ENCODE assay signal across 12 cellular contexts in the genomic region with DNA sequence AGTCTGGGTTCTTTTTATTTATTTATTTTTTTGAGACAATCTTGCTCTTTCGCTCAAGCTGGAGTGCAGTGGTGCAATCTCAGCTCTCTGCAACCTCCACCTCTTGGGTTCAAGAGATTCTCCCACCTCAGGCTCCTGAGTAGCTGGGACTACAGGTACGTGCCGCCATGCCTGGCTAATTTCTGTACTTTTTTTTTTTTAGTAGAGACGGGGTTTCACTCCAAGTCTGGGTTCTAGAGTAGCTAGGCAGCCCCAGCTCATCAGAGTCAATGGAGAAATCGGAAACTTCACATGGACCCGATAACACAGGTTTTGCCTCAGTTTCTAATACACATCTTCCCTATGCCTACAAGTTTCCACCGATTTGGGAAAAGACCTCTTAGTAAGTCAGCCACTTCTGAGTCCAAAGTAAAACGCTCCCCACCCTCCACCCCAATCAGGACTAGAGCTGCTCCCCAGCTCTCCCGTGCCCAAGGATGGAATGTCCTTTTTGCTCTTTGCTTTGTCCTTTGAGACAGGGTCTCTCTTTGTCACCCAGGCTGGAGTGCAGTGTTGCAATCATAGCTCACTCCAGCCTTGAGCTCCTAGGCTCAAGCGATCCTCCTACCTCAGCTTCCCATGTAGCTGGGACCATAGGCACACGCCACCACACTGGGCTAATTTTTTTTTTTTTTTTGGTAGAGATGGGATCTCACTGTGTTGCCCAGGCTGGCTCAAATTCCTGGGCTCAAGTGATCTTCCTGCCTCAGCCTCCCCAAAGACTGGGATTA. TPM values are rescaled to one million over a fixed set of nuclear protein-coding genes. Genes with fewer than 3 reads are reported as not detected.
DNase-seq lines count a peak whose midpoint lies in the region; ATAC-seq and TF ChIP-seq lines count a peak whose summit lies in the region.
"Had no signal": no experiment of that assay in that cellular context is flagged by ENCODE, and none has a peak within 500 bp of the region (broad histone marks: within the 10 kb centered on the region; RNA-seq: fewer than 3 reads in every experiment).

No MANE protein-coding gene starts in this region.

- WGBS in SK-N-SH (ENCODE audit: low lambda C conversion rate), result 94% methylated on average over 11 of the region's 11 CpGs
- WGBS in tibial nerve, 2 donors, result 83 to 88% methylated on average over 11 of the region's 11 CpGs

- TF ChIP-seq EP300 in SK-N-SH (IDR thresholded peaks at IDR 0.05; ENCODE audit: borderline replicate concordance in 1 of 2, low read depth in 1 of 2, low read length in 1 of 2), result no peak
- TF ChIP-seq EP300 in tibial nerve (IDR thresholded peaks at IDR 0.05), result no peak

- H3K27ac Mint-ChIP-seq in Calu3 (ENCODE audit: unreplicated experiment), result no peak overlapping the region

- H3K4me3 Mint-ChIP-seq in Calu3 (ENCODE audit: low read depth, unreplicated experiment), result no peak overlapping the region

- H3K27ac ChIP-seq in SK-N-SH (ENCODE audit: low read depth in 2 of 2, low read length in 1 of 2) (peak overlapping the region in 1 of 2 experiments; percentile 98; a peak in 2 of 4 replicates), coronary artery (peak overlapping the region; percentile 93 to 97), mucosa of rectum (ENCODE audit: low read depth in 2 of 2, low read length in 2 of 2) (peak overlapping the region; percentile 52 to 77), tibial nerve (peak overlapping the region in 3 of 4 donors; percentile 70 to 92 (median 78))
- H3K27ac ChIP-seq: 22Rv1 had no signal

- H3K4me1 Mint-ChIP-seq in Calu3 (ENCODE audit: low read depth, unreplicated experiment), result peaks cover 21% of the 10 kb centered on the region

- intact Hi-C loops in Calu3 (cut with micrococcal nuclease; ENCODE audit: unreplicated experiment), result no loop called here

- H3K9me2 ChIP-seq in SK-N-SH, result no peaks in the 10 kb centered on the region

- H3K9ac ChIP-seq in SK-N-SH (peak overlapping the region; percentile 69), mucosa of rectum (ENCODE audit: low read depth in 1 of 2, low read length in 2 of 2) (no peak overlapping the region)

- no TSS peak for BruUV-seq in Calu3 (replicated peaks; lab: Mats Ljungman, UMichigan)

- no peak overlapping the region for H2AFZ ChIP-seq in SK-N-SH (ENCODE audit: low read depth)

- H4K20me1 ChIP-seq in SK-N-SH (ENCODE audit: insufficient read depth), result peaks cover 11% of the 10 kb centered on the region

- no peak for ATAC-seq in SK-N-SH treated with all-trans-retinoic acid at 6 μM for 48 hours
- ATAC-seq in HG03135 (IDR thresholded peaks at IDR 0.05; ENCODE audit: unreplicated experiment), result no peak

- peaks cover 78% of the 10 kb centered on the region for H3F3A ChIP-seq in SK-N-SH (replicated peaks; ENCODE audit: insufficient read depth)

- no peaks in the 10 kb centered on the region for H3K27me3 ChIP-seq in SK-N-SH (ENCODE audit: insufficient read depth)
- peaks cover 0 to 3% of the 10 kb centered on the region in 2 donors for H3K27me3 ChIP-seq in mucosa of rectum (ENCODE audit: control insufficient read depth in 2 of 2, insufficient read depth in 2 of 2, low read length in 2 of 2)
- no peaks in the 10 kb centered on the region for H3K27me3 ChIP-seq in tibial nerve

- H3K4me2 ChIP-seq in SK-N-SH, result peak overlapping the region; percentile 69

- H3K27me3 Mint-ChIP-seq in Calu3 (ENCODE audit: unreplicated experiment), result no peaks in the 10 kb centered on the region

- DNase-seq in SK-N-SH (no peak), coronary artery (ENCODE audit: low spot score) (no peak), tibial nerve (ENCODE audit: low spot score in 2 of 2) (no peak), Calu3 (no peak)
- no peak for DNase-seq in activated CD4-positive, CD25-positive, alpha-beta regulatory T cell (lab: John Stamatoyannopoulos, UW)
- DNase-seq: endodermal cell, NCI-H1694 had no signal

- H3K36me3 ChIP-seq in SK-N-SH (replicated peaks in 1 of 2; ENCODE audit: control insufficient read depth in 1 of 2, insufficient read depth in 2 of 2, low read length in 1 of 2), result peaks cover 0 to 10% of the 10 kb centered on the region in 2 experiments
- H3K36me3 ChIP-seq in mucosa of rectum (ENCODE audit: control insufficient read depth in 2 of 2, insufficient read depth in 2 of 2, low read length in 2 of 2), result no peaks in the 10 kb centered on the region
- no peaks in the 10 kb centered on the region for H3K36me3 ChIP-seq in tibial nerve

- TF ChIP-seq CTCF in SK-N-SH (IDR thresholded peaks at IDR 0.05), result no peak
- no peak for TF ChIP-seq CTCF in coronary artery (IDR thresholded peaks at IDR 0.05)
- TF ChIP-seq CTCF in tibial nerve (IDR thresholded peaks at IDR 0.05), result no peak
- no peak for TF ChIP-seq CTCF in Calu3 (IDR thresholded peaks at IDR 0.05; ENCODE audit: unreplicated experiment)

- no peaks in the 10 kb centered on the region for H3K9me3 Mint-ChIP-seq in Calu3 (ENCODE audit: low read depth, unreplicated experiment)

- H3K4me3 ChIP-seq in SK-N-SH (ENCODE audit: low read depth in 2 of 2, low read length in 1 of 2) (peak overlapping the region in 1 of 2 experiments; percentile 28; a peak in 1 of 4 replicates), coronary artery (peak overlapping the region; percentile 64), mucosa of rectum (ENCODE audit: low read length in 2 of 2) (no peak overlapping the region), tibial nerve (no peak overlapping the region)

- no peak for TF ChIP-seq POLR2A in tibial nerve (IDR thresholded peaks at IDR 0.05)

- H3K4me1 ChIP-seq in SK-N-SH (ENCODE audit: control insufficient read depth in 1 of 2, insufficient read depth in 2 of 2, low read depth in 1 of 2, low read length in 1 of 2) (peaks cover 14 to 54% of the 10 kb centered on the region in 2 experiments; a peak in 3 of 4 replicates), mucosa of rectum (ENCODE audit: control insufficient read depth in 2 of 2, insufficient read depth in 2 of 2, low read length in 2 of 2) (peaks cover 8 to 17% of the 10 kb centered on the region in 2 donors), tibial nerve (peaks cover 0 to 61% (median 25%) of the 10 kb centered on the region in 4 donors)

- peaks cover 59% of the 10 kb centered on the region for H3K79me2 ChIP-seq in SK-N-SH (ENCODE audit: insufficient read depth)

- no peak for TF ChIP-seq RAD21 in SK-N-SH (IDR thresholded peaks at IDR 0.05; ENCODE audit: low read length)

- CTCF ChIA-PET in SK-N-SH (lab: Yijun Ruan, JAX), result interaction anchor here (0.6 to 3.4 kb wide), 9 partner anchors 15 to 229 kb away, joined by 3 to 19 read pairs (median 4); no protein-coding TSS in a partner anchor
- CTCF ChIA-PET in Calu3 (lab: Charles Lee), result interaction anchor here (0.6 to 1.3 kb wide), 3 partner anchors 38 to 152 kb away, joined by 3 read pairs; a partner anchor contains a TSS

- no peaks in the 10 kb centered on the region for H3K36me3 Mint-ChIP-seq in Calu3 (ENCODE audit: insufficient read depth, unreplicated experiment)

- H3K9me3 ChIP-seq in SK-N-SH (no peaks in the 10 kb centered on the region), mucosa of rectum (ENCODE audit: control insufficient read depth in 2 of 2, low read length in 2 of 2) (no peaks in the 10 kb centered on the region), tibial nerve (no peaks in the 10 kb centered on the region)

- POLR2A ChIA-PET in SK-N-SH (lab: Yijun Ruan, JAX), result interaction anchor here (0.6 to 0.7 kb wide), 2 partner anchors 42 to 209 kb away, joined by 3 read pairs; a partner anchor contains a TSS

TF ChIP-seq in SK-N-SH, 30 proteins besides CTCF, POLR2A, EP300 and RAD21:
- TF ChIP-seq NFIC (IDR thresholded peaks at IDR 0.05; ENCODE audit: borderline replicate concordance), result no peak

RNA-seq across cellular contexts. Expression of a gene that starts 3.8 kb away (rescaled TPM):
- polyA plus RNA-seq in SK-N-SH (2012; rRNA removed), result 4,174 and 5,753 TPM in 2 replicates
- polyA plus RNA-seq in SK-N-SH (2012; cell fraction: cytosol; rRNA removed), result 2,518 and 3,426 TPM in 2 replicates
- 3,662 and 5,083 TPM in 2 replicates for polyA plus RNA-seq in SK-N-SH (2012; cell fraction: nucleus; rRNA removed)
- total RNA-seq in tibial nerve, result 10 to 100 TPM in 2 of 4 donors, 1 to 10 TPM in 2; 3.3 to 13.9 (median 8.1) TPM
- 1.1 and 1.8 TPM in 2 replicates for total RNA-seq in Calu3 (2022)
- total RNA-seq: T-helper 1 cell treated with Interleukin-12 subunit alpha and Interleukin-12 subunit beta and Interleukin-4 antibody, amounts not matched to agents 30 ng/mL and 1 ng/mL, for 36 hours had no signal

RNA-seq across cellular contexts. Expression of a gene that starts 31.2 kb away (rescaled TPM):
- polyA plus RNA-seq in SK-N-SH (2012; rRNA removed), result 616 and 704 TPM in 2 replicates
- polyA plus RNA-seq in SK-N-SH (2012; cell fraction: cytosol; rRNA removed), result 481 and 593 TPM in 2 replicates
- polyA plus RNA-seq in SK-N-SH (2012; cell fraction: nucleus; rRNA removed), result 340 and 390 TPM in 2 replicates
- 10 to 100 TPM; 14.5 to 35.4 (median 22.7) TPM for total RNA-seq in tibial nerve
- 45.6 and 61.6 TPM in 2 replicates for total RNA-seq in Calu3 (2022)

RNA-seq across cellular contexts. Expression of a gene that starts 37.8 kb away (rescaled TPM):
- 2.5 and 2.9 TPM in 2 replicates for polyA plus RNA-seq in SK-N-SH (2012; rRNA removed)
- polyA plus RNA-seq in SK-N-SH (2012; cell fraction: cytosol; rRNA removed), result 2.4 TPM in 2 replicates
- 7.4 and 7.8 TPM in 2 replicates for polyA plus RNA-seq in SK-N-SH (2012; cell fraction: nucleus; rRNA removed)
- total RNA-seq in tibial nerve (10 to 100 TPM; 18.6 to 32.4 (median 29.5) TPM), Calu3 (2022) (44.5 and 62.6 TPM in 2 replicates)

RNA-seq across cellular contexts. Expression of a gene that starts 42.3 kb away (rescaled TPM):
- polyA plus RNA-seq in SK-N-SH (2012; rRNA removed), result 17.4 and 54.3 TPM in 2 replicates
- polyA plus RNA-seq in SK-N-SH (2012; cell fraction: cytosol; rRNA removed), result 48.7 and 59.7 TPM in 2 replicates
- 65.5 and 96.9 TPM in 2 replicates for polyA plus RNA-seq in SK-N-SH (2012; cell fraction: nucleus; rRNA removed)
- total RNA-seq in tibial nerve (1 to 10 TPM in 1 of 4 donors, not detected in 3; 1.0 TPM), Calu3 (2022) (0.14 and 0.81 TPM in 2 replicates)

RNA-seq across cellular contexts. Expression of a gene that starts 57.0 kb away (rescaled TPM):
- 0.64 and 0.68 TPM in 2 replicates for polyA plus RNA-seq in SK-N-SH (2012; rRNA removed)
- 0.51 and 0.62 TPM in 2 replicates for polyA plus RNA-seq in SK-N-SH (2012; cell fraction: cytosol; rRNA removed)
- polyA plus RNA-seq in SK-N-SH (2012; cell fraction: nucleus; rRNA removed), result 3.7 and 7.0 TPM in 2 replicates
- total RNA-seq in tibial nerve (not detected), Calu3 (2022) (not detected in 2 replicates)
- total RNA-seq: T-helper 1 cell treated with Interleukin-12 subunit alpha and Interleukin-12 subunit beta and Interleukin-4 antibody, amounts not matched to agents 30 ng/mL and 1 ng/mL, for 36 hours had no signal
